ENCODE assay signal across 18 cellular contexts in the genomic region with DNA sequence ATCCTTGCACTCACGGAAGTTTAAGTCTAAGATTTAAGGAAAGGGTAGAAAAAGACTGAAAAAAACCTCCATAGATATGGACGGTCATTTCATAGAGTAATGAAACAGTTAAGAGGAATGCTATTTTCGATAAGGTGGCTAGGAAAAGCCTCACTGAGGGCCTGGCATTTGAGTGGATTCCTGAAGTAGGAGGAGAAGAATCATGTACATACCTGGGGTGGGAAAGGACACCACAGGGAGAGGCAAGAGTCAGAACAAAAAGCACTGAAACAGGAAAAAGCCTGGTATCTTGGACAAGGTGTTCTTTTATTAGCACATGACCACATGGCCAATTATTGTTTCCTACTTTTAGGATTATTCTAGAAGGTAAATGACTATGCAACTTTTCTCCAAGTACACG.
A peak's percentile ranks its signal among the peaks of the same experiment; 100 is the strongest.
DNase-seq lines count a peak whose midpoint lies in the region; ATAC-seq, FAIRE-seq and TF ChIP-seq lines count a peak whose summit lies in the region.
"Had no signal": no experiment of that assay in that cellular context is flagged by ENCODE, and none has a peak within 500 bp of the region (broad histone marks: within the 10 kb centered on the region; RNA-seq: fewer than 3 reads in every experiment).

No MANE protein-coding gene starts in this region.

- H3K9ac ChIP-seq in mesenchymal stem cell (ENCODE audit: low read length): peak overlapping the region; percentile 75
- H3K9ac ChIP-seq: neural progenitor cell had no signal

- H3K4me1 Mint-ChIP-seq in HFFc6 (ENCODE audit: low read depth): peaks cover 57% of the 10 kb centered on the region

- no peak overlapping the region for H3K4me2 ChIP-seq in mesenchymal stem cell (ENCODE audit: low read length, poor library complexity, severe bottlenecking)
- H3K4me2 ChIP-seq: neural progenitor cell had no signal

- POLR2A ChIA-PET in A673 (lab: Charles Lee; ENCODE audit: low non-redundant PET): no interaction called here

- peak overlapping the region; percentile 88 for H3K27ac Mint-ChIP-seq in HFFc6
- H3K27ac Mint-ChIP-seq: neural progenitor cell had no signal

- peak overlapping the region; percentile 55 for H3K4me3 Mint-ChIP-seq in HFFc6
- H3K4me3 Mint-ChIP-seq: neural progenitor cell had no signal

- no peaks in the 10 kb centered on the region; the same call in 1 of the 2 replicates for H3K9me3 Mint-ChIP-seq in HFFc6
- H3K9me3 Mint-ChIP-seq: neural progenitor cell had no signal

- no peaks in the 10 kb centered on the region for H3K79me1 ChIP-seq in mesenchymal stem cell (replicated peaks; ENCODE audit: low read length, poor library complexity, severe bottlenecking)

- no peak for FAIRE-seq in HTR-8/SVneo (lab: Jason Lieb, UNC)
- FAIRE-seq: G401.6, GM12878 had no signal

- intact Hi-C loops in A673 (cut with micrococcal nuclease; ENCODE audit: unreplicated experiment): loop anchor here (1.0 kb wide), 1 partner anchor 233 kb away; no protein-coding TSS in a partner anchor

- H4K8ac ChIP-seq in mesenchymal stem cell (ENCODE audit: low read length): no peak overlapping the region

- no peak overlapping the region for H2AK5ac ChIP-seq in mesenchymal stem cell (ENCODE audit: low read length, severe bottlenecking)

- H3K36me3 Mint-ChIP-seq in HFFc6 (ENCODE audit: low read depth): peaks cover 56% of the 10 kb centered on the region

- no peak overlapping the region for H3K4ac ChIP-seq in mesenchymal stem cell (ENCODE audit: low read depth in 1 of 2, low read length in 2 of 2)

- CTCF ChIA-PET in A673 (lab: Charles Lee): interaction anchor here (0.9 kb wide), 1 partner anchor 27 kb away, joined by 3 read pairs; no protein-coding TSS in a partner anchor

- no peak overlapping the region for H2BK12ac ChIP-seq in mesenchymal stem cell (ENCODE audit: low read length in 2 of 2)

- no peak overlapping the region for H2BK15ac ChIP-seq in mesenchymal stem cell (ENCODE audit: low read depth, poor library complexity, severe bottlenecking)

- H2AFZ ChIP-seq in mesenchymal stem cell (ENCODE audit: low read depth, low read length): no peak overlapping the region
- H2AFZ ChIP-seq: neural progenitor cell had no signal

- no peak overlapping the region for H4K91ac ChIP-seq in mesenchymal stem cell (ENCODE audit: low read length)

- H3K9me3 ChIP-seq in A673 (ENCODE audit: low read depth, low read length, poor library complexity, severe bottlenecking) (no peaks in the 10 kb centered on the region), mesenchymal stem cell (ENCODE audit: control insufficient read depth, low read length) (no peaks in the 10 kb centered on the region)
- H3K9me3 ChIP-seq: Caco-2 had no signal

- no TSS peak for BruUV-seq in A673 (replicated peaks; lab: Mats Ljungman, UMichigan)

- no peak overlapping the region for H3K18ac ChIP-seq in mesenchymal stem cell (ENCODE audit: low read depth in 1 of 2, low read length in 2 of 2)

- peaks cover 32% of the 10 kb centered on the region for H3K36me3 ChIP-seq in A673 (ENCODE audit: insufficient read depth, low read length, poor library complexity, severe bottlenecking)
- peaks cover 5 to 93% of the 10 kb centered on the region in 2 experiments for H3K36me3 ChIP-seq in mesenchymal stem cell (ENCODE audit: control insufficient read depth in 1 of 2, insufficient read depth in 2 of 2, low read depth in 1 of 2, low read length in 2 of 2)
- H3K36me3 ChIP-seq: neural progenitor cell had no signal

- 76% methylated on average over 3 of the region's 4 CpGs for WGBS in mesenchymal stem cell

- no peak overlapping the region for H3K14ac ChIP-seq in mesenchymal stem cell (ENCODE audit: low read length in 2 of 2)

- no peak overlapping the region for H2BK120ac ChIP-seq in mesenchymal stem cell (ENCODE audit: low read depth, low read length)

- H3K4me1 ChIP-seq in A673 (ENCODE audit: insufficient read depth, low read length, poor library complexity, severe bottlenecking) (peaks cover 12% of the 10 kb centered on the region), mesenchymal stem cell (ENCODE audit: control insufficient read depth, insufficient read depth, low read depth, low read length) (no peaks in the 10 kb centered on the region)
- H3K4me1 ChIP-seq: Caco-2, neural progenitor cell had no signal

- H3K23ac ChIP-seq in mesenchymal stem cell (ENCODE audit: low read length in 2 of 2): no peak overlapping the region

- no peak overlapping the region for H2BK5ac ChIP-seq in mesenchymal stem cell (ENCODE audit: low read depth, low read length, poor library complexity, severe bottlenecking)

- H3K27me3 ChIP-seq in A673 (replicated peaks; ENCODE audit: insufficient read depth, low read depth, low read length, poor library complexity) (no peaks in the 10 kb centered on the region), mesenchymal stem cell (ENCODE audit: control insufficient read depth in 1 of 2, insufficient read depth in 1 of 2, low read length in 2 of 2) (no peaks in the 10 kb centered on the region)
- H3K27me3 ChIP-seq: neural progenitor cell had no signal

- TF ChIP-seq CTCF in A673 (conservative IDR thresholded peaks at IDR 0.05; ENCODE audit: low read depth, low read length) (no peak), HFFc6 (IDR thresholded peaks at IDR 0.05) (no peak), astrocyte of the spinal cord (IDR thresholded peaks at IDR 0.05; ENCODE audit: low read depth, low read length) (no peak)

- DNase-seq in A673 (ENCODE audit: low spot score) (no peak), HFFc6 (no peak), astrocyte of the spinal cord (ENCODE audit: low read depth, low spot score) (peak; percentile 23), mesenchymal stem cell (no peak), NCI-H345 treated with DMSO at 0.1 percent for 48 hours (lab: John Stamatoyannopoulos, UW; ENCODE audit: unreplicated experiment) (no peak), HTR-8/SVneo (ENCODE audit: insufficient read length, low spot score) (no peak), NCI-H748 (lab: John Stamatoyannopoulos, UW; ENCODE audit: unreplicated experiment) (no peak)
- DNase-seq: activated CD4-positive, alpha-beta T cell treated with anti-CD3 and anti-CD28 coated beads, Interleukin-2, amount 50 U/mL, for 1 hour; activated effector memory CD4-positive, alpha-beta T cell treated with anti-CD3 and anti-CD28 coated beads, Interleukin-2, amount 50 U/mL, for 16 hours; Caco-2; mesendoderm; MM.1S; NCI-H2081; NCI-H774 had no signal

- peaks cover 33% of the 10 kb centered on the region for H3K27me3 Mint-ChIP-seq in HFFc6 (ENCODE audit: insufficient read depth)

- in situ Hi-C loops in astrocyte of the spinal cord (cut with HindIII; ENCODE audit: low sequenced_read_pairs): no loop called here

- ATAC-seq in HG02763 (IDR thresholded peaks at IDR 0.05; ENCODE audit: unreplicated experiment): no peak
- ATAC-seq: GM12878 had no signal

- no peak overlapping the region for H3K4me3 ChIP-seq in A673 (ENCODE audit: low read depth, low read length, poor library complexity, severe bottlenecking)
- H3K4me3 ChIP-seq in astrocyte of the spinal cord (ENCODE audit: low read depth, low read length): no peak overlapping the region
- no peak overlapping the region for H3K4me3 ChIP-seq in mesenchymal stem cell (ENCODE audit: insufficient read depth in 1 of 2, low read depth in 1 of 2, low read length in 2 of 2)
- H3K4me3 ChIP-seq: GM12878, neural progenitor cell had no signal

- H3K27ac ChIP-seq in A673 (ENCODE audit: low read depth, low read length, poor library complexity, severe bottlenecking) (peak overlapping the region; percentile 5), mesenchymal stem cell (ENCODE audit: low read length, poor library complexity, severe bottlenecking) (peak overlapping the region; percentile 57)
- H3K27ac ChIP-seq: neural progenitor cell had no signal
